13 cellular contexts compared by ENCODE assay signal in the genomic region with DNA sequence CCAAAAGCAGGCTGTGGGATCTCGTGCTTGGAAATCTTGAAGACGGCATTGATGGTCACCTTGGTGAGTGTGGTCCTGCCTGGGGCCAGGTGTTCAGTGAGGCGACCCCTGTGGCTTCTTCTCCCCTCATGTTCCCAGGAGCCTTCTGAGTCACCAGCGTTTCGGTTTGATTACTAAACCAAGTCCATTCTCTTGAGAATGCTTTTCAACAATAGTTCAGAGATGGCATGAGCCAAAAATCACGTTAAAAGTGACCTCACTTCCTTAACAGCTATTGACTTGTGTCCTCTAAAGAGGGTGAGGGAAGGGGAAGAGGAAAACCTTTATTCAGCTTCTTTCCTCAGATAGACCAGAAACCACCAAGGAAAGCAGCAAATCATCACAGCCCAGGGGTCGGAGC.
A peak's percentile ranks its signal among the peaks of the same experiment; 100 is the strongest.
DNase-seq lines count a peak whose midpoint lies in the region; ATAC-seq and FAIRE-seq lines count a peak whose summit lies in the region.
"Had no signal": no experiment of that assay in that cellular context is flagged by ENCODE, and none has a peak within 500 bp of the region (broad histone marks: within the 10 kb centered on the region; RNA-seq: fewer than 3 reads in every experiment).

No MANE protein-coding gene starts in this region.

- POLR2A ChIA-PET in naive thymus-derived CD8-positive, alpha-beta T cell (lab: Charles Lee), result interaction anchor here (0.7 kb wide), 1 partner anchor 9 kb away, joined by 4 read pairs; no protein-coding TSS in a partner anchor

- H3K27ac Mint-ChIP-seq in T-helper 17 cell, result peak overlapping the region; percentile 82
- H3K27ac Mint-ChIP-seq in naive thymus-derived CD8-positive, alpha-beta T cell, result no peak overlapping the region
- H3K27ac Mint-ChIP-seq: stimulated activated naive CD8-positive, alpha-beta T cell treated with anti-CD3 and anti-CD28 coated beads, Interleukin-15, Interleukin-2, amounts not matched to agents 100 ng/mL and 50 ng/mL, for 24 hours had no signal

- no peaks in the 10 kb centered on the region for H3K9me3 ChIP-seq in T-helper 17 cell (ENCODE audit: control insufficient read depth, low read length, poor library complexity, severe bottlenecking)
- H3K9me3 ChIP-seq: ascending aorta had no signal

- H3K4me3 Mint-ChIP-seq in T-helper 17 cell, result no peak overlapping the region
- H3K4me3 Mint-ChIP-seq in naive thymus-derived CD8-positive, alpha-beta T cell, result no peak overlapping the region
- H3K4me3 Mint-ChIP-seq: stimulated activated naive CD8-positive, alpha-beta T cell treated with anti-CD3 and anti-CD28 coated beads, Interleukin-15, Interleukin-2, amounts not matched to agents 100 ng/mL and 50 ng/mL, for 24 hours had no signal

- peak; percentile 37 for FAIRE-seq in urothelium cell line (lab: Jason Lieb, UNC)

- H3K27me3 Mint-ChIP-seq in T-helper 17 cell, result no peaks in the 10 kb centered on the region
- H3K27me3 Mint-ChIP-seq in naive thymus-derived CD8-positive, alpha-beta T cell, result no peaks in the 10 kb centered on the region
- H3K27me3 Mint-ChIP-seq: stimulated activated naive CD8-positive, alpha-beta T cell treated with anti-CD3 and anti-CD28 coated beads, Interleukin-15, Interleukin-2, amounts not matched to agents 100 ng/mL and 50 ng/mL, for 24 hours had no signal

- intact Hi-C loops in left ventricle myocardium superior (cut with micrococcal nuclease) (no loop called here), Right ventricle myocardium superior (cut with DNase I) (no loop called here)

- H3K36me3 Mint-ChIP-seq in T-helper 17 cell (ENCODE audit: low read depth), result peaks cover 3% of the 10 kb centered on the region
- no peaks in the 10 kb centered on the region for H3K36me3 Mint-ChIP-seq in naive thymus-derived CD8-positive, alpha-beta T cell

- DNase-seq in left ventricle myocardium superior (no peak), Right ventricle myocardium superior (no peak), T-helper 17 cell (no peak), urothelium cell line (ENCODE audit: low spot score) (peak; percentile 41), DMS 273 treated with DMSO at 0.1 percent for 48 hours (lab: John Stamatoyannopoulos, UW) (no peak)
- DNase-seq in naive thymus-derived CD8-positive, alpha-beta T cell, result no peak
- no peak for DNase-seq in stimulated activated naive CD4-positive, alpha-beta T cell treated with Interleukin-2 at 50 U/mL for 16 hours (lab: John Stamatoyannopoulos, UW)
- DNase-seq: activated CD4-positive, alpha-beta T cell treated with anti-CD3 and anti-CD28 coated beads, Interleukin-2, amount 50 U/mL, for 1 hour; glutamatergic neuron; NCI-H1417 treated with DMSO at 0.1 percent for 48 hours had no signal

- H3K9me3 Mint-ChIP-seq in naive thymus-derived CD8-positive, alpha-beta T cell, result peaks cover 0 to 5% (median 0%) of the 10 kb centered on the region in 9 donors

- ATAC-seq in left ventricle myocardium superior, result peak; percentile 46
- no peak for ATAC-seq in Right ventricle myocardium superior (ENCODE audit: poor library complexity)
- peak; percentile 88 for ATAC-seq in HG02885 (IDR thresholded peaks at IDR 0.05; ENCODE audit: poor library complexity, unreplicated experiment)
- ATAC-seq in T-helper 17 cell, result no peak
- no peak for ATAC-seq in naive thymus-derived CD8-positive, alpha-beta T cell

- H3K4me1 Mint-ChIP-seq in T-helper 17 cell, result peaks cover 21% of the 10 kb centered on the region
- H3K4me1 Mint-ChIP-seq in naive thymus-derived CD8-positive, alpha-beta T cell, result peaks cover 4 to 19% (median 13%) of the 10 kb centered on the region in 4 donors

Comparison
In these comparisons a context has a peak if more than half of its experiments do, and no peak if none do; other contexts are left out.
1. ATAC-seq: peak in left ventricle myocardium superior (single experiment) and HG02885 (single experiment); none in Right ventricle myocardium superior (single experiment), T-helper 17 cell (single experiment) and naive thymus-derived CD8-positive, alpha-beta T cell (0 of 2).